In the genomic region with DNA sequence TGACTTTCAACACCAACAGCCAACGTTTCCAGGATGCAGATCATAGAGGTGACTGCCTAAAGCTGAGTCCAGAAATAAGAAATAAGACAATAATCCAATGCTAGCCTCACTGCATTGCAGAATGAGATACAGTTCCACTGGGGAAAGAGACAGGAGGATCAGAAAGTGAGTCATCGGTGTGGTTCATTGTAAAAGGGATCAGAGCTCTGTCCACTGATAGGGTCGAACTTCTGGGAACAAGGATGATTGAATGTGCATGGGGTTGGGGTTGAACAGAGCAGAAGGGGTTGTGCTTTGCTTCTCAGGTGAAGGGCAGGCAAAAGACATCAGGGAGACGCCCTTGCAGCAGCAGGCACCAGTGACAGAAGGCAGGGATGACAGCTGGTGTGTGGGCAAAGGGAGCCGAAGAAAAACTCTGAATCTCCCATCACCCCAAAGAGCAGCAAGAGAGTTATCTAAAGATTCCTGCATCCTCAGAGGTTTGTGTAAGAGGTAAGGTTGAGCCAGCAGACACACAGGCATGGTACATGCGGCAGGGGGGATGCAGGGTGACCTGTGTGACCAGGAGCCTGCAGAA, we compare ENCODE assay signal across 17 cellular contexts. TPM values are rescaled to one million over a fixed set of nuclear protein-coding genes. Genes with fewer than 3 reads are reported as not detected.
DNase-seq lines count a peak whose midpoint lies in the region; ATAC-seq and TF ChIP-seq lines count a peak whose summit lies in the region.
"Had no signal": no experiment of that assay in that cellular context is flagged by ENCODE, and none has a peak within 500 bp of the region (broad histone marks: within the 10 kb centered on the region; RNA-seq: fewer than 3 reads in every experiment).

No MANE protein-coding gene starts in this region.

- TF ChIP-seq CTCF in dorsolateral prefrontal cortex (IDR thresholded peaks at IDR 0.05 in 54 of 56, conservative IDR thresholded peaks at IDR 0.05 in 2 of 56; ENCODE audit: low read depth in 1 of 56, partially characterized antibody in 56 of 56) = no peak

- no peak overlapping the region for H3K4me3 ChIP-seq in dorsolateral prefrontal cortex
- H3K4me3 ChIP-seq: spleen, vagina had no signal

- ATAC-seq in HG02798 (IDR thresholded peaks at IDR 0.05; ENCODE audit: poor library complexity, unreplicated experiment) (no peak), GM18519 (IDR thresholded peaks at IDR 0.05; ENCODE audit: low FRiP score, unreplicated experiment) (no peak)
- ATAC-seq: activated CD4-positive, alpha-beta T cell treated with anti-CD3 and anti-CD28 coated beads for 36 hours had no signal

- intact Hi-C loops in dorsolateral prefrontal cortex (cut with DNase I) = no loop called here

- H3K27me3 ChIP-seq in dorsolateral prefrontal cortex = peaks cover 0 to 9% (median 0%) of the 10 kb centered on the region in 45 donors
- H3K27me3 ChIP-seq: vagina had no signal

- peak overlapping the region in 45 of 59 donors; percentile 4 to 86 (median 65) for H3K27ac ChIP-seq in dorsolateral prefrontal cortex
- H3K27ac ChIP-seq: HL-60, spleen, vagina had no signal

- DNase-seq in NCI-H2171 (lab: John Stamatoyannopoulos, UW) = peak; percentile 62
- DNase-seq in dorsolateral prefrontal cortex = peak in 5 of 10 donors; percentile 13 to 61 (median 48)
- DNase-seq in putamen (ENCODE audit: low spot score) = peak; percentile 55
- DNase-seq: activated CD4-positive, alpha-beta T cell treated with anti-CD3 and anti-CD28 coated beads for 36 hours; activated gamma-delta T cell; COR-L47; foreskin melanocyte; NCI-H2029 treated with DMSO at 0.1 percent for 48 hours; NCI-H510A treated with DMSO at 0.1 percent for 48 hours had no signal

RNA-seq across cellular contexts. Expression of a gene that starts 16.4 kb away (rescaled TPM):
- 1 to 10 TPM in 15 of 120 experiments, under 1 TPM in 31, not detected in 74; 0.27 to 2.1 (median 0.73) TPM for total RNA-seq in dorsolateral prefrontal cortex
- total RNA-seq: activated CD4-positive, alpha-beta T cell treated with anti-CD3 and anti-CD28 coated beads for 36 hours; cerebellum; H4 had no signal

RNA-seq across cellular contexts. Expression of a gene that starts 19.7 kb away (rescaled TPM):
- 1 to 10 TPM in 116 of 120 experiments, under 1 TPM in 4; 0.57 to 6.4 (median 2.4) TPM for total RNA-seq in dorsolateral prefrontal cortex
- total RNA-seq: cerebellum, H4, vagina had no signal

RNA-seq across cellular contexts. Expression of a gene that starts 27.8 kb away (rescaled TPM):
- 1 to 10 TPM in 108 of 120 experiments, under 1 TPM in 12; 0.55 to 4.2 (median 1.7) TPM for total RNA-seq in dorsolateral prefrontal cortex

RNA-seq across cellular contexts. Expression of a gene that starts 40.8 kb away (rescaled TPM):
- 10 to 100 TPM in 7 of 120 experiments, 1 to 10 TPM in 108, under 1 TPM in 5; 0.39 to 16.5 (median 3.9) TPM for total RNA-seq in dorsolateral prefrontal cortex
- total RNA-seq: H4 had no signal

RNA-seq across cellular contexts. Expression of a gene that starts 51.0 kb away (rescaled TPM):
- 1 to 10 TPM in 78 of 120 experiments, under 1 TPM in 39, not detected in 3; 0.35 to 4.4 (median 1.2) TPM for total RNA-seq in dorsolateral prefrontal cortex
- total RNA-seq: activated CD4-positive, alpha-beta T cell treated with anti-CD3 and anti-CD28 coated beads for 36 hours; cerebellum; pulmonary artery endothelial cell had no signal
